Comparison of ENCODE assay signal across 20 cellular contexts in the genomic region with DNA sequence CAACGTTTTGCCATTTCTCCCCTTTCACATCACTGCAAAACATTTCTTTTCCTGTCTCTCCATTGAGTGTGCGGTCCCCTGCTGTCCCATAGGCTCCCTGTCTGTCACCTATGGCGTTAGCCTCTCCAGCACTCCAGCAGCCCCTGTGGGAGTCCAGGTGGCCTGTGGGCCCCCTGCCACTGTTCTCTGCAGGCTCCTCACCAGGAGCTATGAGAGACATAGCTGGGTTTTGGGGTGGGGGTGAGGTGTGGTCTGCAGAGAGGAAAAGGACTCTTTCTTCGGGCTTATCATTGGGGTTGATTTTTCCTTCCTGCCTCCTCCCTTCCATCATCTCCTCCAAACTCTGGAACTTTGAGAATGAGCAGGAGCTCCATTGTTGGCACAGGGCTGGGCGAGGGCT. TPM values are rescaled to one million over a fixed set of nuclear protein-coding genes. Genes with fewer than 3 reads are reported as not detected.
DNase-seq lines count a peak whose midpoint lies in the region; ATAC-seq and TF ChIP-seq lines count a peak whose summit lies in the region.
"Had no signal": no experiment of that assay in that cellular context is flagged by ENCODE, and none has a peak within 500 bp of the region (broad histone marks: within the 10 kb centered on the region; RNA-seq: fewer than 3 reads in every experiment).

No MANE protein-coding gene starts in this region.

- no peak overlapping the region for H3K4me3 Mint-ChIP-seq in endodermal cell
- no peak overlapping the region for H3K4me3 Mint-ChIP-seq in CD4-positive, alpha-beta memory T cell
- H3K4me3 Mint-ChIP-seq: CD14-positive monocyte; CD4-positive, alpha-beta T cell; GM23338 had no signal

- no peaks in the 10 kb centered on the region for H3K36me3 Mint-ChIP-seq in endodermal cell (ENCODE audit: low read depth)
- no peaks in the 10 kb centered on the region for H3K36me3 Mint-ChIP-seq in CD4-positive, alpha-beta memory T cell
- H3K36me3 Mint-ChIP-seq: CD14-positive monocyte had no signal

- peaks cover 4% of the 10 kb centered on the region for H3K4me1 Mint-ChIP-seq in endodermal cell
- no peaks in the 10 kb centered on the region for H3K4me1 Mint-ChIP-seq in CD4-positive, alpha-beta memory T cell
- H3K4me1 Mint-ChIP-seq: CD14-positive monocyte, GM23338 had no signal

- no peak for ATAC-seq in left lobe of liver
- ATAC-seq: A549, GM23338 had no signal

- CTCF ChIA-PET in HEK293 (lab: Yijun Ruan, JAX): no interaction called here
- CTCF ChIA-PET in CD4-positive, alpha-beta memory T cell (lab: Charles Lee; ENCODE audit: partially characterized antibody): interaction anchor here (1.4 kb wide), 1 partner anchor 27 kb away, joined by 3 read pairs; no protein-coding TSS in a partner anchor

- no peaks in the 10 kb centered on the region for H3K9me3 Mint-ChIP-seq in endodermal cell
- H3K9me3 Mint-ChIP-seq in CD4-positive, alpha-beta memory T cell: no peaks in the 10 kb centered on the region
- H3K9me3 Mint-ChIP-seq: CD14-positive monocyte; CD4-positive, alpha-beta T cell; GM23338 had no signal

- H3K27me3 Mint-ChIP-seq in endodermal cell (ENCODE audit: insufficient read depth): peaks cover 5% of the 10 kb centered on the region
- peaks cover 5 to 10% of the 10 kb centered on the region in 2 donors for H3K27me3 Mint-ChIP-seq in CD4-positive, alpha-beta memory T cell
- H3K27me3 Mint-ChIP-seq: CD4-positive, alpha-beta T cell had no signal

- H3K9me3 ChIP-seq in HEK293 (ENCODE audit: control insufficient read depth, insufficient read depth, low read depth, low read length) (no peaks in the 10 kb centered on the region), endodermal cell (ENCODE audit: control insufficient read depth, low read length) (no peaks in the 10 kb centered on the region)
- H3K9me3 ChIP-seq in CD4-positive, alpha-beta memory T cell (ENCODE audit: control insufficient read depth in 1 of 2, low read length in 2 of 2): no peaks in the 10 kb centered on the region
- H3K9me3 ChIP-seq: A549; BE2C; BLaER1 treated with 17β-estradiol and CSF1 and Interleukin-3, amounts not matched to agents 10 nM and 100 nM; HAP-1 had no signal

- H3K27me3 ChIP-seq in endodermal cell (ENCODE audit: control insufficient read depth, insufficient read depth, low read length, poor library complexity, severe bottlenecking): no peaks in the 10 kb centered on the region
- H3K27me3 ChIP-seq in CD4-positive, alpha-beta memory T cell (ENCODE audit: insufficient read depth, low read length): no peaks in the 10 kb centered on the region
- H3K27me3 ChIP-seq: BE2C; BLaER1 treated with 17β-estradiol and CSF1 and Interleukin-3, amounts not matched to agents 10 nM and 100 nM had no signal

- H3K27ac Mint-ChIP-seq in endodermal cell: no peak overlapping the region
- no peak overlapping the region for H3K27ac Mint-ChIP-seq in CD4-positive, alpha-beta memory T cell
- H3K27ac Mint-ChIP-seq: CD14-positive monocyte; CD4-positive, alpha-beta T cell; GM23338 had no signal

- intact Hi-C loops in CD4-positive, alpha-beta memory T cell (cut with micrococcal nuclease): no loop called here

- H3K36me3 ChIP-seq in HEK293 (ENCODE audit: control insufficient read depth in 2 of 2, insufficient read depth in 1 of 2, low read length in 2 of 2): no peaks in the 10 kb centered on the region
- no peaks in the 10 kb centered on the region for H3K36me3 ChIP-seq in endodermal cell (ENCODE audit: control insufficient read depth, insufficient read depth, low read length)
- H3K36me3 ChIP-seq in CD4-positive, alpha-beta memory T cell (ENCODE audit: insufficient read depth, low read length): no peaks in the 10 kb centered on the region
- H3K36me3 ChIP-seq: BE2C; BLaER1 treated with 17β-estradiol and CSF1 and Interleukin-3, amounts not matched to agents 10 nM and 100 nM; HAP-1 had no signal

- 85 to 87% methylated on average over 4 to 5 of the region's 5 CpGs for WGBS in endodermal cell (ENCODE audit: insufficient coverage in 1 of 2, insufficient read length in 1 of 2), 2 experiments

- H3K4me1 ChIP-seq in HEK293 (ENCODE audit: control insufficient read depth, insufficient read depth, low read length) (no peaks in the 10 kb centered on the region), endodermal cell (ENCODE audit: control insufficient read depth, insufficient read depth, low read length) (no peaks in the 10 kb centered on the region)
- H3K4me1 ChIP-seq in CD4-positive, alpha-beta memory T cell (ENCODE audit: insufficient read depth, low read length): no peaks in the 10 kb centered on the region
- H3K4me1 ChIP-seq: A549, HAP-1 had no signal

- H3K4me3 ChIP-seq in HEK293 (ENCODE audit: low read depth, low read length): no peak overlapping the region
- H3K4me3 ChIP-seq in endodermal cell (ENCODE audit: low read length): no peak overlapping the region
- no peak overlapping the region for H3K4me3 ChIP-seq in CD4-positive, alpha-beta memory T cell (ENCODE audit: low read length in 2 of 2)
- H3K4me3 ChIP-seq: A549; BLaER1 treated with 17β-estradiol and CSF1 and Interleukin-3, amounts not matched to agents 10 nM and 100 nM; GM23338; HAP-1 had no signal

- TF ChIP-seq CTCF in HEK293 (tag by site-specific recombination; IDR thresholded peaks at IDR 0.05) (no peak), endodermal cell (conservative IDR thresholded peaks at IDR 0.05) (no peak)

- DNase-seq in left lobe of liver (ENCODE audit: low spot score): peak; percentile 23
- peak; percentile 43 for DNase-seq in mesenteric fat pad (ENCODE audit: low spot score)
- no peak for DNase-seq in endodermal cell
- DNase-seq in UCSD-AML1 (lab: John Stamatoyannopoulos, UW; ENCODE audit: unreplicated experiment): no peak
- no peak for DNase-seq in NCI-H1436 (lab: John Stamatoyannopoulos, UW)
- DNase-seq in CD4-positive, alpha-beta memory T cell: no peak
- DNase-seq: 8988T; ACHN; AML-193; BE2C; Calu3; CD4-positive, alpha-beta T cell; COR-L47; DND-41 had no signal

- POLR2A ChIA-PET in HEK293 (lab: Yijun Ruan, JAX): no interaction called here
- POLR2A ChIA-PET in CD4-positive, alpha-beta memory T cell (lab: Charles Lee; ENCODE audit: partially characterized antibody): no interaction called here

- H3K9ac ChIP-seq in endodermal cell (ENCODE audit: extremely low read depth, low read length, poor library complexity, severe bottlenecking): no peak overlapping the region
- H3K9ac ChIP-seq: BLaER1 treated with 17β-estradiol and CSF1 and Interleukin-3, amounts not matched to agents 10 nM and 100 nM had no signal

- H3K27ac ChIP-seq in HEK293 (ENCODE audit: extremely low read depth, low read depth, low read length): no peak overlapping the region
- no peak overlapping the region for H3K27ac ChIP-seq in endodermal cell (ENCODE audit: low read depth, low read length)
- no peak overlapping the region for H3K27ac ChIP-seq in CD4-positive, alpha-beta memory T cell (ENCODE audit: low read depth, low read length)
- H3K27ac ChIP-seq: A549; BLaER1 treated with 17β-estradiol and CSF1 and Interleukin-3, amounts not matched to agents 10 nM and 100 nM had no signal

TF ChIP-seq in HEK293, 187 proteins besides CTCF, POLR2A, EP300 and RAD21:
- TF ChIP-seq ZNF510 (tag by site-specific recombination; IDR thresholded peaks at IDR 0.05; ENCODE audit: insufficient replicate concordance) (no peak), ZIC2 (tag by site-specific recombination; IDR thresholded peaks at IDR 0.05) (peak; percentile 67)

RNA-seq across cellular contexts. Expression of a gene that starts 36.1 kb away (rescaled TPM):
- total RNA-seq in left lobe of liver: 55.4 TPM
- total RNA-seq in mesenteric fat pad: 497 TPM
- total RNA-seq in endodermal cell: 1 to 10 TPM; 3.6 to 8.9 TPM
- polyA plus RNA-seq in endodermal cell (2013, experiment 1 of 2): 215 TPM
- polyA plus RNA-seq in endodermal cell (2013, experiment 2 of 2): 246 TPM
- under 1 TPM in 1 of 2 experiments, not detected in 1; 0.23 TPM for total RNA-seq in CD4-positive, alpha-beta memory T cell
- not detected for polyA plus RNA-seq in CD4-positive, alpha-beta memory T cell
- total RNA-seq: CD4-positive, alpha-beta T cell had no signal
- polyA plus RNA-seq: CD14-positive monocyte had no signal

Comparison
In these comparisons a context has a peak if more than half of its experiments do, and no peak if none do; other contexts are left out.
1. DNase-seq: peak in left lobe of liver (single experiment) and mesenteric fat pad (single experiment); none in endodermal cell (single experiment), UCSD-AML1 (single experiment), NCI-H1436 (single experiment) and CD4-positive, alpha-beta memory T cell (0 of 5).